Comparison of ENCODE assay signal across 10 cellular contexts in the genomic region with DNA sequence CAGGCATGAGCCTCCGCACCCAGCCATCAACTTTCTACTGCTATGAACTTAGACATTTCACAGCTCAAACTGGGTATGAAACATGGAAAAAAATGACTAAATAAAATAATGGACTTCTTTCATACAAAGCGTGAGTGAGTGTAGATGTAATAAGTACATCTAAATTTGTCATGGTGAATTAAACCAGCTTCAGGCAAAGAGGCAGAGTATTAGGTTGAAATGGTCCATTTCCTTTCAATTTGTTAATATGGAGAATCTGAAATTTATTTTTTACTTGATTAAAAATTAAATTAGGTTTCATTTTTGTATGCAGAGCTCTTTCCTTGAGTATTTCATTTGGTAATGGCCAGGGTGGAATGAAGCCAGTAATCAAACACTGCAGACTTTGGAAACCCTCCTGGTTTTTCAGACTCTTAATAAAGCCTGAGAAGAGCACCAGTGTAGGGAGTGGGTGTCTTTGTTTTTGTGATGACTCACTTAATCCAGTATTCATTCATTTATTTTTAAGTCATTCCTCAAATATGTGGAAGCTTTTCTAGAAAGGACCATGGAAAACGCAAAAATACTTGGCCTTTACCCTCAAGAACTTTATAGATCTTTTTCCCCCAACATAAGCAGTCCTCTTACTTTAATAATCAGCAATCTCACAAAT. TPM values are rescaled to one million over a fixed set of nuclear protein-coding genes. Genes with fewer than 3 reads are reported as not detected.
DNase-seq lines count a peak whose midpoint lies in the region; ATAC-seq and TF ChIP-seq lines count a peak whose summit lies in the region.
"Had no signal": no experiment of that assay in that cellular context is flagged by ENCODE, and none has a peak within 500 bp of the region (broad histone marks: within the 10 kb centered on the region; RNA-seq: fewer than 3 reads in every experiment).

No MANE protein-coding gene starts in this region.

- peaks cover 1% of the 10 kb centered on the region for H3K36me3 Mint-ChIP-seq in osteocyte (ENCODE audit: unreplicated experiment)

- H3K4me1 Mint-ChIP-seq in osteocyte (ENCODE audit: unreplicated experiment): peaks cover 57% of the 10 kb centered on the region

- H3K27ac Mint-ChIP-seq in osteocyte (ENCODE audit: unreplicated experiment): peak overlapping the region; percentile 89

- H3K9me3 Mint-ChIP-seq in osteocyte (ENCODE audit: unreplicated experiment): no peaks in the 10 kb centered on the region

- H3K27me3 Mint-ChIP-seq in osteocyte (ENCODE audit: unreplicated experiment): no peaks in the 10 kb centered on the region

- no peak for TF ChIP-seq CTCF in osteocyte (IDR thresholded peaks at IDR 0.05)

- DNase-seq in AG08396 (ENCODE audit: low spot score) (peak; percentile 41), RPMI7951 (ENCODE audit: low read depth) (peak; percentile 88), fibroblast of gingiva (ENCODE audit: low read depth) (peak; percentile 85), osteocyte (ENCODE audit: extremely low spot score, unreplicated experiment) (no peak), NCI-H526 (lab: John Stamatoyannopoulos, UW) (no peak), NCI-H1930 (lab: John Stamatoyannopoulos, UW) (no peak), NCI-H1694 treated with DMSO at 0.1 percent for 48 hours (lab: John Stamatoyannopoulos, UW) (no peak)
- DNase-seq: effector CD8-positive, alpha-beta T cell had no signal

- no peak for ATAC-seq in HG03565 (IDR thresholded peaks at IDR 0.05; ENCODE audit: unreplicated experiment)
- ATAC-seq: Panc1 had no signal

- H3K4me3 Mint-ChIP-seq in osteocyte (ENCODE audit: unreplicated experiment): peak overlapping the region; percentile 1

RNA-seq across cellular contexts. Expression of gene ALG14, which starts 49.2 kb away (rescaled TPM):
- total RNA-seq in RPMI7951 (2014; rRNA removed; shearing (Covaris generic)): 3.3 and 9.5 TPM in 2 replicates
- 5.5 and 6.0 TPM in 2 replicates for total RNA-seq in osteocyte

Comparison
In these comparisons a context has a peak if more than half of its experiments do, and no peak if none do; other contexts are left out.
1. DNase-seq: peak in AG08396 (single experiment), RPMI7951 (single experiment) and fibroblast of gingiva (single experiment); none in osteocyte (single experiment), NCI-H526 (0 of 2), NCI-H1930 (0 of 2) and NCI-H1694 treated with DMSO at 0.1 percent for 48 hours (single experiment).